1 cellular context compared by ENCODE assay signal in the genomic region with DNA sequence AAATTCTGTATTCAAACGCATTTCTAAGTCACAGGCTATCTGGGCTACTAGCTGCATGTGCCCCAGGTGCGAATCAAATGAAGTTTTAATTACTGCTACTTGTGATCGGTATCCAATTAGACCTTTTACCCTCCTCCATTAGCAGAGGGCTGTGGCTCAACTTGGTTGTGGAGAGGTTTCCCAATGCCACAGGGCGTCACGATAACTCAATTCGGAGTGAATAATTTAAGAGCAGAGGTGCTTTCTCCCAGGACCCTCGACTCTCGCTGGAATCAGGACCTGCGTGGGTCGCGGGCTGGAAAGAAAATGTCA.
TF ChIP-seq lines count a peak whose summit lies in the region.

No MANE protein-coding gene starts in this region.

TF ChIP-seq in HepG2, 621 proteins besides CTCF, POLR2A, EP300 and RAD21 (continued from another document):
- TF ChIP-seq, protein P1, sequence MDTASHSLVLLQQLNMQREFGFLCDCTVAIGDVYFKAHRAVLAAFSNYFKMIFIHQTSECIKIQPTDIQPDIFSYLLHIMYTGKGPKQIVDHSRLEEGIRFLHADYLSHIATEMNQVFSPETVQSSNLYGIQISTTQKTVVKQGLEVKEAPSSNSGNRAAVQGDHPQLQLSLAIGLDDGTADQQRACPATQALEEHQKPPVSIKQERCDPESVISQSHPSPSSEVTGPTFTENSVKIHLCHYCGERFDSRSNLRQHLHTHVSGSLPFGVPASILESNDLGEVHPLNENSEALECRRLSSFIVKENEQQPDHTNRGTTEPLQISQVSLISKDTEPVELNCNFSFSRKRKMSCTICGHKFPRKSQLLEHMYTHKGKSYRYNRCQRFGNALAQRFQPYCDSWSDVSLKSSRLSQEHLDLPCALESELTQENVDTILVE (CRISPR knock-in tag; IDR thresholded peaks at IDR 0.05), result peak; percentile 8; the same call in 1 of the 2 replicates
- TF ChIP-seq ZNF564 (CRISPR knock-in tag; IDR thresholded peaks at IDR 0.05), result no peak
- TF ChIP-seq FOSL2 (CRISPR knock-in tag; IDR thresholded peaks at IDR 0.05), result no peak
- TF ChIP-seq ZNF101 (CRISPR knock-in tag; IDR thresholded peaks at IDR 0.05; ENCODE audit: borderline replicate concordance, low read depth), result no peak
- TF ChIP-seq FOSL1 (CRISPR knock-in tag; IDR thresholded peaks at IDR 0.05; ENCODE audit: borderline replicate concordance), result no peak
- no peak for TF ChIP-seq CEBPB (IDR thresholded peaks at IDR 0.05; ENCODE audit: borderline replicate concordance, low read depth, low read length)
- TF ChIP-seq KMT2A (CRISPR knock-in tag; IDR thresholded peaks at IDR 0.05), result no peak
- peak; percentile 5; the same call in 1 of the 2 replicates for TF ChIP-seq ZSCAN31 (CRISPR knock-in tag; IDR thresholded peaks at IDR 0.05; ENCODE audit: low read depth)
- TF ChIP-seq TOE1 (CRISPR knock-in tag; IDR thresholded peaks at IDR 0.05), result no peak
- TF ChIP-seq, protein P2, sequence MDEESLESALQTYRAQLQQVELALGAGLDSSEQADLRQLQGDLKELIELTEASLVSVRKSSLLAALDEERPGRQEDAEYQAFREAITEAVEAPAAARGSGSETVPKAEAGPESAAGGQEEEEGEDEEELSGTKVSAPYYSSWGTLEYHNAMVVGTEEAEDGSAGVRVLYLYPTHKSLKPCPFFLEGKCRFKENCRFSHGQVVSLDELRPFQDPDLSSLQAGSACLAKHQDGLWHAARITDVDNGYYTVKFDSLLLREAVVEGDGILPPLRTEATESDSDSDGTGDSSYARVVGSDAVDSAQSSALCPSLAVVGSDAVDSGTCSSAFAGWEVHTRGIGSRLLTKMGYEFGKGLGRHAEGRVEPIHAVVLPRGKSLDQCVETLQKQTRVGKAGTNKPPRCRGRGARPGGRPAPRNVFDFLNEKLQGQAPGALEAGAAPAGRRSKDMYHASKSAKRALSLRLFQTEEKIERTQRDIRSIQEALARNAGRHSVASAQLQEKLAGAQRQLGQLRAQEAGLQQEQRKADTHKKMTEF (CRISPR knock-in tag; IDR thresholded peaks at IDR 0.05), result no peak
- TF ChIP-seq SNRNP70 (IDR thresholded peaks at IDR 0.05; ENCODE audit: low read depth, low read length), result no peak
- peak; percentile 3; the same call in 1 of the 2 replicates for TF ChIP-seq PRMT3 (CRISPR knock-in tag; IDR thresholded peaks at IDR 0.05; ENCODE audit: borderline replicate concordance, low read depth)
- TF ChIP-seq ZNF543 (CRISPR knock-in tag; IDR thresholded peaks at IDR 0.05), result no peak
- no peak for TF ChIP-seq SP1 (IDR thresholded peaks at IDR 0.05)
- no peak for TF ChIP-seq SP1 (CRISPR knock-in tag; IDR thresholded peaks at IDR 0.05)
- peak; percentile 70; the same call in 1 of the 2 replicates for TF ChIP-seq ELF4 (CRISPR knock-in tag; IDR thresholded peaks at IDR 0.05; ENCODE audit: borderline replicate concordance)
- TF ChIP-seq, protein P3, sequence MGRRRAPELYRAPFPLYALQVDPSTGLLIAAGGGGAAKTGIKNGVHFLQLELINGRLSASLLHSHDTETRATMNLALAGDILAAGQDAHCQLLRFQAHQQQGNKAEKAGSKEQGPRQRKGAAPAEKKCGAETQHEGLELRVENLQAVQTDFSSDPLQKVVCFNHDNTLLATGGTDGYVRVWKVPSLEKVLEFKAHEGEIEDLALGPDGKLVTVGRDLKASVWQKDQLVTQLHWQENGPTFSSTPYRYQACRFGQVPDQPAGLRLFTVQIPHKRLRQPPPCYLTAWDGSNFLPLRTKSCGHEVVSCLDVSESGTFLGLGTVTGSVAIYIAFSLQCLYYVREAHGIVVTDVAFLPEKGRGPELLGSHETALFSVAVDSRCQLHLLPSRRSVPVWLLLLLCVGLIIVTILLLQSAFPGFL (CRISPR knock-in tag; IDR thresholded peaks at IDR 0.05), result no peak
- no peak for TF ChIP-seq ZNF780A (CRISPR knock-in tag; IDR thresholded peaks at IDR 0.05)
- 0 out of 2 replicates have a peak, but pooled peaks have one; percentile 1 for TF ChIP-seq TSC22D2 (CRISPR knock-in tag; IDR thresholded peaks at IDR 0.05; ENCODE audit: borderline replicate concordance)
- peak; percentile 2; the same call in 1 of the 2 replicates for TF ChIP-seq ZNF124 (CRISPR knock-in tag; IDR thresholded peaks at IDR 0.05)
- no peak for TF ChIP-seq JUN (CRISPR knock-in tag; IDR thresholded peaks at IDR 0.05)
- 0 out of 2 replicates have a peak, but pooled peaks have one; percentile 10 for TF ChIP-seq ZNF772 (CRISPR knock-in tag; IDR thresholded peaks at IDR 0.05)
- TF ChIP-seq SETDB1 (CRISPR knock-in tag; IDR thresholded peaks at IDR 0.05; ENCODE audit: borderline replicate concordance), result peak; percentile 59; the same call in 1 of the 2 replicates
- TF ChIP-seq ATM (IDR thresholded peaks at IDR 0.05; ENCODE audit: borderline replicate concordance), result no peak
- 0 out of 2 replicates have a peak, but pooled peaks have one; percentile 11 for TF ChIP-seq SP140L (CRISPR knock-in tag; IDR thresholded peaks at IDR 0.05; ENCODE audit: borderline replicate concordance)
- 0 out of 2 replicates have a peak, but pooled peaks have one; percentile 1 for TF ChIP-seq CBFB (CRISPR knock-in tag; IDR thresholded peaks at IDR 0.05)
- TF ChIP-seq ZNF276 (CRISPR knock-in tag; IDR thresholded peaks at IDR 0.05; ENCODE audit: low read depth), result no peak
- TF ChIP-seq ZNF556 (CRISPR knock-in tag; IDR thresholded peaks at IDR 0.05; ENCODE audit: borderline replicate concordance), result no peak
- TF ChIP-seq TBX3 (IDR thresholded peaks at IDR 0.05; ENCODE audit: borderline replicate concordance), result no peak
